8 cellular contexts compared by ENCODE assay signal in the genomic region with DNA sequence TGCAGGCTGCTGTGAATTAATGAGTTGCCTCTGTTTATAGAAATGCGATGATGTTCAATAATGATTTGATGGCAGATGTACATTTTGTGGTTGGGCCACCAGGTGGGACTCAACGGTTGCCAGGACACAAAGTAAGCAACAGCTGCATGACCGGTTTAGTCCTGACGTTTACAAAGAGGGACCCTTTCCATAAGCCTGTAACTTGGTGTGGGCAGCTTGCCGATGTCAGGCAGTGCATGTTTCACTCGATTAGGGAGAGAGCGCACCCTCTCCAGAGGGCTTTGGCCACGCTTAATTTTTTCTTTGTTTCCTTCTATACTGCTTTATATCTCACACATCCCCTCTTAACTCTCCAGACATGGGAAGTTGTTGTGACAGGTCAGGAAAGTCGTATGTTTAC. TPM values are rescaled to one million over a fixed set of nuclear protein-coding genes. Genes with fewer than 3 reads are reported as not detected.
A peak's percentile ranks its signal among the peaks of the same experiment; 100 is the strongest.
DNase-seq lines count a peak whose midpoint lies in the region; ATAC-seq lines count a peak whose summit lies in the region.

No MANE protein-coding gene starts in this region.

- ATAC-seq in natural killer cell treated with Interleukin-12 subunit alpha and Interleukin-12 subunit beta and Interleukin-15 and Interleukin-18, amount 100 ng/mL, for 72 hours = no peak
- ATAC-seq in HG02610 (IDR thresholded peaks at IDR 0.05; ENCODE audit: unreplicated experiment) = no peak

- no peaks in the 10 kb centered on the region for H3K27me3 Mint-ChIP-seq in natural killer cell treated with Interleukin-12 subunit alpha and Interleukin-12 subunit beta and Interleukin-15 and Interleukin-18, amount 100 ng/mL, for 72 hours

- DNase-seq in G401 (ENCODE audit: low spot score) (peak; percentile 63), NCI-H524 (lab: John Stamatoyannopoulos, UW) (peak; percentile 96 to 99), globus pallidus (ENCODE audit: low spot score) (peak; percentile 79), putamen (ENCODE audit: low spot score) (peak; percentile 65), dedifferentiated amniotic fluid mesenchymal stem cell (ENCODE audit: extremely low spot score) (no peak), activated gamma-delta T cell treated with Interleukin-2 at 50 U/mL for 16 hours (no peak)
- DNase-seq in natural killer cell treated with Interleukin-12 subunit alpha and Interleukin-12 subunit beta and Interleukin-15 and Interleukin-18, amount 100 ng/mL, for 72 hours (ENCODE audit: low spot score) = no peak

- H3K27ac Mint-ChIP-seq in natural killer cell treated with Interleukin-12 subunit alpha and Interleukin-12 subunit beta and Interleukin-15 and Interleukin-18, amount 100 ng/mL, for 72 hours = no peak overlapping the region

- in situ Hi-C loops in G401 (cut with HindIII; ENCODE audit: low sequenced_read_pairs) = no loop called here

- H3K4me3 Mint-ChIP-seq in natural killer cell treated with Interleukin-12 subunit alpha and Interleukin-12 subunit beta and Interleukin-15 and Interleukin-18, amount 100 ng/mL, for 72 hours = no peak overlapping the region

- no peaks in the 10 kb centered on the region for H3K36me3 Mint-ChIP-seq in natural killer cell treated with Interleukin-12 subunit alpha and Interleukin-12 subunit beta and Interleukin-15 and Interleukin-18, amount 100 ng/mL, for 72 hours

- H3K9me3 Mint-ChIP-seq in natural killer cell treated with Interleukin-12 subunit alpha and Interleukin-12 subunit beta and Interleukin-15 and Interleukin-18, amount 100 ng/mL, for 72 hours = no peaks in the 10 kb centered on the region

- H3K4me1 Mint-ChIP-seq in natural killer cell treated with Interleukin-12 subunit alpha and Interleukin-12 subunit beta and Interleukin-15 and Interleukin-18, amount 100 ng/mL, for 72 hours (ENCODE audit: low read depth in 2 of 2) = peaks cover 0 to 10% of the 10 kb centered on the region in 2 donors

RNA-seq across cellular contexts. Expression of a gene that starts 1.4 kb away (rescaled TPM):
- 31.6 and 38.2 TPM in 2 replicates for total RNA-seq in G401 (2014; rRNA removed; shearing (Covaris generic))
- 1 to 10 TPM; 4.4 to 4.7 TPM for total RNA-seq in natural killer cell treated with Interleukin-12 subunit alpha and Interleukin-12 subunit beta and Interleukin-15 and Interleukin-18, amount 100 ng/mL, for 72 hours

Comparison
In these comparisons a context has a peak if more than half of its experiments do, and no peak if none do; other contexts are left out.
1. DNase-seq: peak in G401 (single experiment), NCI-H524 (2 of 2), globus pallidus (single experiment) and putamen (single experiment); none in dedifferentiated amniotic fluid mesenchymal stem cell (single experiment), natural killer cell treated with Interleukin-12 subunit alpha and Interleukin-12 subunit beta and Interleukin-15 and Interleukin-18, amount 100 ng/mL, for 72 hours (single experiment) and activated gamma-delta T cell treated with Interleukin-2 at 50 U/mL for 16 hours (single experiment).